Comparison of ENCODE assay signal across 9 cellular contexts in the genomic region with DNA sequence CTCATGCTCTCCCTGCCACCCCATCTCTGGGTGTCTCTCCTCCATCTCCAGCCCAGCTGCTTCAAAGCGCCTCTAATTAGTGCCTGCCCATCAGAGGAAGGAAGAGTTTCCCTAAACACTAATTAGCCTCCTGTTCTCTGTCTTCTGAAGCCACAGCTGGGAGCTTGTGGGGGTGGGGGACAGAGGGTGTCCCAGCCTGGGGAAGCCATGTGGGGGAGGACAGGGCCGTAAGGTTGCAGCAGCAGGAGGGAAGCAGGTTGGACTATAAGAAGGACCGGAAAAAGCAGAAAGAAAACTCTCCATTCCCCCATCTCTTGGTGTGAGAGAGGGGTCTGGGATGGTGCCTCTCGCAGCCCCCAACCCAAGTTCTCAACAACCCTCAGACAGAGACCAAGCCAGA. TPM values are rescaled to one million over a fixed set of nuclear protein-coding genes. Genes with fewer than 3 reads are reported as not detected.
DNase-seq lines count a peak whose midpoint lies in the region; ATAC-seq and TF ChIP-seq lines count a peak whose summit lies in the region.
"Had no signal": no experiment of that assay in that cellular context is flagged by ENCODE, and none has a peak within 500 bp of the region (broad histone marks: within the 10 kb centered on the region; RNA-seq: fewer than 3 reads in every experiment).

No MANE protein-coding gene starts in this region.

- peak overlapping the region; percentile 62 for H3K4me3 ChIP-seq in CD4-positive, CD25-positive, alpha-beta regulatory T cell (ENCODE audit: low read depth, low read length)
- no peak overlapping the region for H3K4me3 ChIP-seq in DND-41 (ENCODE audit: low read depth in 1 of 2, low read length in 2 of 2)
- H3K4me3 ChIP-seq: SJCRH30 had no signal

- no peaks in the 10 kb centered on the region for H3K36me3 Mint-ChIP-seq in CD4-positive, CD25-positive, alpha-beta regulatory T cell
- H3K36me3 Mint-ChIP-seq in WTC11 = no peaks in the 10 kb centered on the region
- peaks cover 9% of the 10 kb centered on the region for H3K36me3 Mint-ChIP-seq in memory B cell
- H3K36me3 Mint-ChIP-seq: mesothelial cell of epicardium had no signal

- peak overlapping the region; percentile 77 to 88 (median 80) for H3K4me3 Mint-ChIP-seq in CD4-positive, CD25-positive, alpha-beta regulatory T cell
- H3K4me3 Mint-ChIP-seq in WTC11 (peak overlapping the region; percentile 79), memory B cell (peak overlapping the region; percentile 78)

- peaks cover 81% of the 10 kb centered on the region for H3K27me3 Mint-ChIP-seq in CD4-positive, CD25-positive, alpha-beta regulatory T cell
- peaks cover 60% of the 10 kb centered on the region for H3K27me3 Mint-ChIP-seq in WTC11 (ENCODE audit: low read depth)
- H3K27me3 Mint-ChIP-seq in memory B cell = peaks cover 55% of the 10 kb centered on the region

- no peak overlapping the region for H3K9ac ChIP-seq in DND-41 (ENCODE audit: low read depth, low read length)

- CTCF ChIA-PET in WTC11 (lab: Charles Lee) = interaction anchor here (0.7 to 6.4 kb wide), 9 partner anchors 9 to 262 kb away, joined by 3 to 98 read pairs (median 4); a partner anchor contains a TSS

- peak overlapping the region in 1 of 3 donors; percentile 40 for H3K27ac Mint-ChIP-seq in CD4-positive, CD25-positive, alpha-beta regulatory T cell
- no peak overlapping the region for H3K27ac Mint-ChIP-seq in WTC11
- no peak overlapping the region for H3K27ac Mint-ChIP-seq in memory B cell
- H3K27ac Mint-ChIP-seq: mesothelial cell of epicardium had no signal

- ATAC-seq in CD4-positive, CD25-positive, alpha-beta regulatory T cell (ENCODE audit: low read depth in 2 of 2) = no peak
- ATAC-seq in DND-41 (ENCODE audit: insufficient read depth, low read depth) (no peak), WTC11 (no peak), memory B cell (ENCODE audit: low read depth) (no peak), HG03565 (IDR thresholded peaks at IDR 0.05; ENCODE audit: unreplicated experiment) (no peak), HG02981 (IDR thresholded peaks at IDR 0.05; ENCODE audit: unreplicated experiment) (no peak)

- H3K4me1 ChIP-seq in CD4-positive, CD25-positive, alpha-beta regulatory T cell (ENCODE audit: control insufficient read depth, insufficient read depth, low read length, poor library complexity, severe bottlenecking) = peaks cover 44% of the 10 kb centered on the region
- H3K4me1 ChIP-seq in DND-41 (ENCODE audit: insufficient read depth, low read length) = peaks cover 11% of the 10 kb centered on the region
- H3K4me1 ChIP-seq: SJCRH30 had no signal

- H3K79me2 ChIP-seq in DND-41 (ENCODE audit: insufficient read depth, low read length) = no peaks in the 10 kb centered on the region

- H3K4me1 Mint-ChIP-seq in CD4-positive, CD25-positive, alpha-beta regulatory T cell = peaks cover 12 to 57% (median 37%) of the 10 kb centered on the region in 4 donors
- H3K4me1 Mint-ChIP-seq in WTC11 (peaks cover 36% of the 10 kb centered on the region), memory B cell (peaks cover 21% of the 10 kb centered on the region)

- no peak for DNase-seq in CD4-positive, CD25-positive, alpha-beta regulatory T cell
- DNase-seq in DND-41 (no peak), WTC11 (ENCODE audit: low spot score) (no peak), memory B cell (ENCODE audit: low spot score in 2 of 2) (no peak), midbrain (lab: John Stamatoyannopoulos, UW) (no peak)
- DNase-seq: SJCRH30 had no signal

- H3K27ac ChIP-seq in CD4-positive, CD25-positive, alpha-beta regulatory T cell (ENCODE audit: insufficient read depth, low read length, poor library complexity, severe bottlenecking) = no peak overlapping the region
- no peak overlapping the region for H3K27ac ChIP-seq in DND-41 (ENCODE audit: low read length)
- H3K27ac ChIP-seq: SJCRH30 had no signal

- no peak overlapping the region for H2AFZ ChIP-seq in DND-41 (ENCODE audit: low read depth, low read length)

- peaks cover 11% of the 10 kb centered on the region for H3K27me3 ChIP-seq in CD4-positive, CD25-positive, alpha-beta regulatory T cell (ENCODE audit: control insufficient read depth, insufficient read depth, low read length)
- no peaks in the 10 kb centered on the region for H3K27me3 ChIP-seq in DND-41 (ENCODE audit: insufficient read depth, low read length, poor library complexity)

- peaks cover 15% of the 10 kb centered on the region for H4K20me1 ChIP-seq in DND-41 (ENCODE audit: insufficient read depth, low read length)

- peak overlapping the region; percentile 52 for H3K4me2 ChIP-seq in DND-41 (ENCODE audit: insufficient read depth, low read length)

- POLR2A ChIA-PET in WTC11 (lab: Charles Lee) = no interaction called here

- H3K36me3 ChIP-seq in CD4-positive, CD25-positive, alpha-beta regulatory T cell (ENCODE audit: control insufficient read depth, insufficient read depth, low read length) = no peaks in the 10 kb centered on the region
- no peaks in the 10 kb centered on the region for H3K36me3 ChIP-seq in DND-41 (ENCODE audit: insufficient read depth, low read length)
- H3K36me3 ChIP-seq: SJCRH30 had no signal

- TF ChIP-seq CTCF in DND-41 (IDR thresholded peaks at IDR 0.05; ENCODE audit: borderline replicate concordance, extremely low read depth, low read length, poor library complexity, severe bottlenecking) = no peak
- no peak for TF ChIP-seq CTCF in WTC11 (IDR thresholded peaks at IDR 0.05)

- peaks cover 0 to 7% of the 10 kb centered on the region in 2 experiments for H3K9me3 ChIP-seq in CD4-positive, CD25-positive, alpha-beta regulatory T cell (ENCODE audit: control insufficient read depth in 2 of 2, low read length in 2 of 2)
- H3K9me3 ChIP-seq in DND-41 (ENCODE audit: insufficient read depth, low read length, severe bottlenecking) = no peaks in the 10 kb centered on the region
- H3K9me3 ChIP-seq: SJCRH30 had no signal

- H3K9me3 Mint-ChIP-seq in CD4-positive, CD25-positive, alpha-beta regulatory T cell = peaks cover 0 to 5% (median 2%) of the 10 kb centered on the region in 7 donors
- H3K9me3 Mint-ChIP-seq in WTC11 (no peaks in the 10 kb centered on the region), memory B cell (peaks cover 5% of the 10 kb centered on the region)
- H3K9me3 Mint-ChIP-seq: mesothelial cell of epicardium had no signal

TF ChIP-seq in WTC11, 78 proteins besides CTCF, POLR2A, EP300 and RAD21 (continues in another document):
- TF ChIP-seq, protein P1, sequence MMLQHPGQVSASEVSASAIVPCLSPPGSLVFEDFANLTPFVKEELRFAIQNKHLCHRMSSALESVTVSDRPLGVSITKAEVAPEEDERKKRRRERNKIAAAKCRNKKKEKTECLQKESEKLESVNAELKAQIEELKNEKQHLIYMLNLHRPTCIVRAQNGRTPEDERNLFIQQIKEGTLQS (CRISPR knock-in tag; conservative IDR thresholded peaks at IDR 0.05) = no peak
- TF ChIP-seq TP53 (CRISPR knock-in tag; IDR thresholded peaks at IDR 0.05) = no peak
- TF ChIP-seq NR3C1 (CRISPR knock-in tag; conservative IDR thresholded peaks at IDR 0.05; ENCODE audit: low read depth) = no peak
- TF ChIP-seq, protein P2, sequence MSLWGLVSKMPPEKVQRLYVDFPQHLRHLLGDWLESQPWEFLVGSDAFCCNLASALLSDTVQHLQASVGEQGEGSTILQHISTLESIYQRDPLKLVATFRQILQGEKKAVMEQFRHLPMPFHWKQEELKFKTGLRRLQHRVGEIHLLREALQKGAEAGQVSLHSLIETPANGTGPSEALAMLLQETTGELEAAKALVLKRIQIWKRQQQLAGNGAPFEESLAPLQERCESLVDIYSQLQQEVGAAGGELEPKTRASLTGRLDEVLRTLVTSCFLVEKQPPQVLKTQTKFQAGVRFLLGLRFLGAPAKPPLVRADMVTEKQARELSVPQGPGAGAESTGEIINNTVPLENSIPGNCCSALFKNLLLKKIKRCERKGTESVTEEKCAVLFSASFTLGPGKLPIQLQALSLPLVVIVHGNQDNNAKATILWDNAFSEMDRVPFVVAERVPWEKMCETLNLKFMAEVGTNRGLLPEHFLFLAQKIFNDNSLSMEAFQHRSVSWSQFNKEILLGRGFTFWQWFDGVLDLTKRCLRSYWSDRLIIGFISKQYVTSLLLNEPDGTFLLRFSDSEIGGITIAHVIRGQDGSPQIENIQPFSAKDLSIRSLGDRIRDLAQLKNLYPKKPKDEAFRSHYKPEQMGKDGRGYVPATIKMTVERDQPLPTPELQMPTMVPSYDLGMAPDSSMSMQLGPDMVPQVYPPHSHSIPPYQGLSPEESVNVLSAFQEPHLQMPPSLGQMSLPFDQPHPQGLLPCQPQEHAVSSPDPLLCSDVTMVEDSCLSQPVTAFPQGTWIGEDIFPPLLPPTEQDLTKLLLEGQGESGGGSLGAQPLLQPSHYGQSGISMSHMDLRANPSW (CRISPR knock-in tag; conservative IDR thresholded peaks at IDR 0.05; ENCODE audit: low read depth) = no peak
- TF ChIP-seq, protein P3, sequence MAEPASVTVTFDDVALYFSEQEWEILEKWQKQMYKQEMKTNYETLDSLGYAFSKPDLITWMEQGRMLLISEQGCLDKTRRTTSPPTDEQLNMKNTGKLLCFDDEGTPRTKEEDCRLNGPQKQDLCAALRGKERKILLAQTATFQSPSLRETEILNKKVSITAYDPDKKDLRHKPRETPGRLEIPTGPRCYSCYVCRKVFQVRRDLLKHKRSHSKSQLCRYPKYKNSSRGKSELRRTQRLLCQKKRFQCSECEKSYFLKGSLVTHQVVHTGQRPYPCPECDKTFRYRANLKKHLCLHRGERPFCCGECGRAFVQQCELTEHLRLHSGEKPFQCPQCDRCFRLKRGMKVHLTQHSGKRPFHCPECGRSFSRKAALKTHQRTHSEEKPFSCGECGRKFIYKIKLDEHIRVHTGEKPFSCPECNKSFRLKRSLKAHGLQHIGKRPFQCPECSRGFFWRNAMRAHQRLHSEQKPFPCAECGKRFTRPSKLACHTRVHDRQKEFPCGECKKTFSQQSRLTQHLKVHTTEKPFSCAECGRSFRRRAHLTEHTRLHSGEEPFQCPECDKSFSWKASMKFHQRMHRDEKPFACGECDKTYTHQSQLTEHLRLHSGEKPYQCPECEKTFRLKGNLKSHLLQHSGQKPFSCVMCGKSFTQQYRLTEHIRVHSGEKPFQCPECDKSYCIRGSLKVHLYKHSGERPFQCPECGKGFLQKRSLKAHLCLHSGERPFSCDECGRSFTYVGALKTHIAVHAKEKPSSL (CRISPR knock-in tag; conservative IDR thresholded peaks at IDR 0.05) = no peak
- TF ChIP-seq ZNF121 (CRISPR knock-in tag; IDR thresholded peaks at IDR 0.05) = no peak

RNA-seq across cellular contexts. Expression of a gene that starts 26.2 kb away (rescaled TPM):
- not detected for total RNA-seq in CD4-positive, CD25-positive, alpha-beta regulatory T cell
- polyA plus RNA-seq in CD4-positive, CD25-positive, alpha-beta regulatory T cell = not detected
- 6.5 to 8.5 TPM (median 6.8 TPM) in 3 replicates for total RNA-seq in WTC11 (2021)

RNA-seq across cellular contexts. Expression of a gene that starts 26.2 kb away (rescaled TPM):
- not detected for total RNA-seq in CD4-positive, CD25-positive, alpha-beta regulatory T cell
- polyA plus RNA-seq in CD4-positive, CD25-positive, alpha-beta regulatory T cell = 1 to 10 TPM in 1 of 4 donors, under 1 TPM in 2, not detected in 1; 0.13 to 1.0 (median 0.44) TPM
- total RNA-seq in WTC11 (2021) = 38.5 to 51.1 TPM (median 48.4 TPM) in 3 replicates

RNA-seq across cellular contexts. Expression of a gene that starts 38.5 kb away (rescaled TPM):
- 3.5 TPM for total RNA-seq in CD4-positive, CD25-positive, alpha-beta regulatory T cell
- 1 to 10 TPM; 2.7 to 6.2 (median 4.0) TPM for polyA plus RNA-seq in CD4-positive, CD25-positive, alpha-beta regulatory T cell
- 24.5 to 30.2 TPM (median 29.5 TPM) in 3 replicates for total RNA-seq in WTC11 (2021)

Comparison
In these comparisons a context has a peak if more than half of its experiments do, and no peak if none do; other contexts are left out.
1. RNA of a gene that starts 26.2 kb away (total RNA-seq): 38.5 to 51.1 TPM in WTC11; not detected in CD4-positive, CD25-positive, alpha-beta regulatory T cell (single experiment); every median in the first group is over 10 times any median in the second.
2. Peak in every context shown above with its lines, with median percentiles within 50 percentile points of each other: H3K4me3 Mint-ChIP-seq.